ENCODE assay signal across 12 cellular contexts in genomic region chr13:50668044-50668443, GRCh38.
DNase-seq lines count a peak whose midpoint lies in the region; ATAC-seq and TF ChIP-seq lines count a peak whose summit lies in the region.
"Had no signal": no experiment of that assay in that cellular context is flagged by ENCODE, and none has a peak within 500 bp of the region (broad histone marks: within the 10 kb centered on the region; RNA-seq: fewer than 3 reads in every experiment).

No MANE protein-coding gene starts in this region.

- H3K79me1 ChIP-seq in H9 (ENCODE audit: insufficient read depth, low read depth, low read length, poor library complexity, severe bottlenecking), result no peaks in the 10 kb centered on the region

- H3K36me3 ChIP-seq in OCI-LY1 (ENCODE audit: insufficient read depth, low read length), result 0 out of 2 replicates have a peak, but pooled peaks cover 16% of the 10 kb centered on the region
- H3K36me3 ChIP-seq: BE2C, HAP-1 had no signal

- no CpG with 5 or more reads among the region's 6 CpGs for WGBS in H9 (ENCODE audit: extremely low coverage, insufficient read length, low lambda C conversion rate)

- peak overlapping the region; percentile 65 for H4K5ac ChIP-seq in H9 (ENCODE audit: insufficient read length, low read depth, low read length)

- H3T11ph ChIP-seq in H9 (ENCODE audit: low read length), result no peak overlapping the region

- H2AK5ac ChIP-seq in H9 (ENCODE audit: insufficient read length, low read length), result no peak overlapping the region

- no peak overlapping the region for H4K91ac ChIP-seq in H9 (ENCODE audit: insufficient read length, low read depth, low read length)

- peaks cover 2% of the 10 kb centered on the region for H3K23me2 ChIP-seq in H9 (ENCODE audit: insufficient read length, low read depth, low read length, poor library complexity, severe bottlenecking)

- no peaks in the 10 kb centered on the region for H3K9me2 ChIP-seq in OCI-LY1 (ENCODE audit: low read depth, low read length)

- no peak overlapping the region for H3K27ac Mint-ChIP-seq in H9
- H3K27ac Mint-ChIP-seq: CD4-positive, alpha-beta T cell had no signal

- H4K8ac ChIP-seq in H9 (replicated peaks; ENCODE audit: insufficient read length, low read depth, low read length), result no peak overlapping the region

- no peaks in the 10 kb centered on the region for H3K27me3 Mint-ChIP-seq in H9 (ENCODE audit: low read depth)
- H3K27me3 Mint-ChIP-seq: CD4-positive, alpha-beta T cell had no signal

- H3K4me3 ChIP-seq in OCI-LY1 (ENCODE audit: low read depth, low read length, poor library complexity, severe bottlenecking), result no peak overlapping the region
- H3K4me3 ChIP-seq: HAP-1 had no signal

- H3K36me3 Mint-ChIP-seq in H9 (ENCODE audit: insufficient read depth in 1 of 3, low read depth in 3 of 3), result no peaks in the 10 kb centered on the region

- H3K4ac ChIP-seq in H9 (ENCODE audit: low read depth, low read length), result no peak overlapping the region

- H3K4me2 ChIP-seq in H9 (ENCODE audit: insufficient read depth, insufficient read length, low read length), result no peak overlapping the region
- no peak overlapping the region for H3K4me2 ChIP-seq in OCI-LY1 (ENCODE audit: low read length)

- H2BK15ac ChIP-seq in H9 (ENCODE audit: low read depth, low read length), result no peak overlapping the region

- TF ChIP-seq CTCF in H9 (conservative IDR thresholded peaks at IDR 0.05) (no peak), OCI-LY1 (IDR thresholded peaks at IDR 0.05; ENCODE audit: low read length) (no peak)

- H4K20me1 ChIP-seq in H9 (ENCODE audit: control insufficient read depth, insufficient read depth, insufficient read length) (no peaks in the 10 kb centered on the region), OCI-LY1 (ENCODE audit: insufficient read depth, low read length) (no peaks in the 10 kb centered on the region)

- no peaks in the 10 kb centered on the region for H3K9me3 Mint-ChIP-seq in H9
- H3K9me3 Mint-ChIP-seq: CD4-positive, alpha-beta T cell had no signal

- intact Hi-C loops in sciatic nerve (cut with DNase I), result no loop called here

- H2BK20ac ChIP-seq in H9 (ENCODE audit: low read depth, low read length, poor library complexity, severe bottlenecking), result no peak overlapping the region

- no peak for DNase-seq in H9
- no peak for DNase-seq in sciatic nerve (ENCODE audit: low spot score)
- DNase-seq in cerebellum (ENCODE audit: low spot score), result no peak
- no peak for DNase-seq in germinal center (ENCODE audit: low spot score)
- DNase-seq: ACHN; BE2C; Caco-2; CD4-positive, alpha-beta T cell; GDM1 had no signal

- H3K79me2 ChIP-seq in H9 (ENCODE audit: insufficient read depth, low read length) (no peaks in the 10 kb centered on the region), OCI-LY1 (ENCODE audit: insufficient read depth, low read length) (no peaks in the 10 kb centered on the region)

- H3K27me3 ChIP-seq in H9 (ENCODE audit: insufficient read depth, low read length), result no peaks in the 10 kb centered on the region
- no peaks in the 10 kb centered on the region for H3K27me3 ChIP-seq in OCI-LY1 (ENCODE audit: insufficient read depth, low read length)
- H3K27me3 ChIP-seq: BE2C had no signal

- H3K9ac ChIP-seq in H9 (ENCODE audit: extremely low read depth, insufficient read length, low read length) (no peak overlapping the region), OCI-LY1 (ENCODE audit: low read length) (no peak overlapping the region)

- no peak overlapping the region for H3K27ac ChIP-seq in H9 (ENCODE audit: insufficient read length, low read depth, low read length)
- peak overlapping the region; percentile 73 for H3K27ac ChIP-seq in OCI-LY1 (ENCODE audit: low read depth, low read length, poor library complexity, severe bottlenecking)

- H2BK120ac ChIP-seq in H9 (ENCODE audit: low read depth, low read length, poor library complexity, severe bottlenecking), result no peak overlapping the region

- peak overlapping the region; percentile 38 for H3K18ac ChIP-seq in H9 (ENCODE audit: insufficient read length, low read depth, low read length)

- no peak overlapping the region for H2BK5ac ChIP-seq in H9 (ENCODE audit: insufficient read length, low read length)

- H3K56ac ChIP-seq in H9 (ENCODE audit: insufficient read length, low read depth, low read length), result no peak overlapping the region

- no peak overlapping the region for H3K23ac ChIP-seq in H9 (ENCODE audit: insufficient read length, low read depth, low read length)

- H3K4me1 Mint-ChIP-seq in H9, result peaks cover 4% of the 10 kb centered on the region in 2 experiments

- peak; percentile 81 for ATAC-seq in sciatic nerve
- no peak for ATAC-seq in HG02571 (IDR thresholded peaks at IDR 0.05; ENCODE audit: unreplicated experiment)

- H3K14ac ChIP-seq in H9 (ENCODE audit: insufficient read depth, low read length), result no peak overlapping the region

- no peak overlapping the region for H2BK12ac ChIP-seq in H9 (ENCODE audit: insufficient read length, low read depth, low read length)

- H3F3A ChIP-seq in OCI-LY1 (ENCODE audit: insufficient read depth, low read length), result no peaks in the 10 kb centered on the region

- H3K4me3 Mint-ChIP-seq in H9, result no peak overlapping the region
- H3K4me3 Mint-ChIP-seq: CD4-positive, alpha-beta T cell had no signal

- no peak overlapping the region for H2AFZ ChIP-seq in H9 (ENCODE audit: low read length)
- H2AFZ ChIP-seq in OCI-LY1 (ENCODE audit: low read length), result no peak overlapping the region

- H3K4me1 ChIP-seq in H9 (ENCODE audit: insufficient read depth, low read length) (0 out of 2 replicates have a peak, but pooled peaks cover 4% of the 10 kb centered on the region), OCI-LY1 (ENCODE audit: insufficient read depth, low read length, severe bottlenecking) (peaks cover 19% of the 10 kb centered on the region)
- H3K4me1 ChIP-seq: BE2C, HAP-1 had no signal

- H3K9me3 ChIP-seq in H9 (ENCODE audit: control insufficient read depth, low read depth, low read length), result no peaks in the 10 kb centered on the region
- peaks cover 18% of the 10 kb centered on the region for H3K9me3 ChIP-seq in OCI-LY1 (ENCODE audit: low read length)
- H3K9me3 ChIP-seq: BE2C, Caco-2, HAP-1 had no signal
